ENCODE assay signal across 12 cellular contexts in genomic region chr2:200199576-200200263, GRCh38.
DNase-seq lines count a peak whose midpoint lies in the region; ATAC-seq and TF ChIP-seq lines count a peak whose summit lies in the region.
"Had no signal": no experiment of that assay in that cellular context is flagged by ENCODE, and none has a peak within 500 bp of the region (broad histone marks: within the 10 kb centered on the region; RNA-seq: fewer than 3 reads in every experiment).

No MANE protein-coding gene starts in this region.

- H3K27ac Mint-ChIP-seq in dendritic cell treated with granulocyte-macrophage colony-stimulating factor and Interleukin-4, amounts not matched to agents 40 ng/mL and 50 ng/mL, for 4 days = peak overlapping the region; percentile 68
- H3K27ac Mint-ChIP-seq in T-helper 17 cell = no peak overlapping the region

- peaks cover 7% of the 10 kb centered on the region for H3K36me3 Mint-ChIP-seq in dendritic cell treated with granulocyte-macrophage colony-stimulating factor and Interleukin-4, amounts not matched to agents 40 ng/mL and 50 ng/mL, for 4 days (ENCODE audit: low read depth)
- peaks cover 5% of the 10 kb centered on the region for H3K36me3 Mint-ChIP-seq in T-helper 17 cell (ENCODE audit: low read depth)
- H3K36me3 Mint-ChIP-seq: CD8-positive, alpha-beta memory T cell had no signal

- intact Hi-C loops in dendritic cell treated with granulocyte-macrophage colony-stimulating factor and Interleukin-4, amounts not matched to agents 40 ng/mL and 50 ng/mL, for 4 days (cut with micrococcal nuclease) = loop anchor here (5.0 kb wide), 1 partner anchor 37 kb away; no protein-coding TSS in a partner anchor

- H3K36me3 ChIP-seq in BE2C = no peaks in the 10 kb centered on the region

- TF ChIP-seq CTCF in BE2C (IDR thresholded peaks at IDR 0.05; ENCODE audit: low read depth, low read length) = peak; percentile 51
- TF ChIP-seq CTCF in GM12872 (IDR thresholded peaks at IDR 0.05; ENCODE audit: insufficient read depth, low read depth, low read length) = peak; percentile 31; the same call in 1 of the 3 replicates
- TF ChIP-seq CTCF in NB4 (IDR thresholded peaks at IDR 0.05; ENCODE audit: low read depth, low read length) = peak; percentile 12

- no peaks in the 10 kb centered on the region for H3K27me3 Mint-ChIP-seq in dendritic cell treated with granulocyte-macrophage colony-stimulating factor and Interleukin-4, amounts not matched to agents 40 ng/mL and 50 ng/mL, for 4 days
- peaks cover 28% of the 10 kb centered on the region for H3K27me3 Mint-ChIP-seq in T-helper 17 cell

- peaks cover 3% of the 10 kb centered on the region; the same call in 1 of the 2 replicates for H3K9me3 ChIP-seq in BE2C
- H3K9me3 ChIP-seq in T-helper 17 cell (ENCODE audit: control insufficient read depth, low read length, poor library complexity, severe bottlenecking) = no peaks in the 10 kb centered on the region

- H3K4me1 Mint-ChIP-seq in dendritic cell treated with granulocyte-macrophage colony-stimulating factor and Interleukin-4, amounts not matched to agents 40 ng/mL and 50 ng/mL, for 4 days (ENCODE audit: low read depth) = peaks cover 51% of the 10 kb centered on the region
- no peaks in the 10 kb centered on the region for H3K4me1 Mint-ChIP-seq in T-helper 17 cell
- H3K4me1 Mint-ChIP-seq: CD8-positive, alpha-beta memory T cell had no signal

- H3K9me3 Mint-ChIP-seq in dendritic cell treated with granulocyte-macrophage colony-stimulating factor and Interleukin-4, amounts not matched to agents 40 ng/mL and 50 ng/mL, for 4 days = peaks cover 11% of the 10 kb centered on the region

- no peak overlapping the region for H3K4me3 ChIP-seq in BE2C (ENCODE audit: low read depth, low read length)
- H3K4me3 ChIP-seq in NB4 (ENCODE audit: low read depth, low read length) = no peak overlapping the region

- H3K4me3 Mint-ChIP-seq in dendritic cell treated with granulocyte-macrophage colony-stimulating factor and Interleukin-4, amounts not matched to agents 40 ng/mL and 50 ng/mL, for 4 days = no peak overlapping the region
- no peak overlapping the region for H3K4me3 Mint-ChIP-seq in T-helper 17 cell
- H3K4me3 Mint-ChIP-seq: CD8-positive, alpha-beta memory T cell had no signal

- no peak for TF ChIP-seq POLR2A in NB4 (IDR thresholded peaks at IDR 0.05; ENCODE audit: extremely low read depth, insufficient read length)

- DNase-seq in BE2C (peak; percentile 72), NB4 (ENCODE audit: low read depth) (peak; percentile 33), GF-D8 (lab: John Stamatoyannopoulos, UW) (no peak), T-helper 17 cell (no peak), NCI-H774 (lab: John Stamatoyannopoulos, UW) (no peak), NCI-H2107 treated with DMSO at 0.1 percent for 48 hours (lab: John Stamatoyannopoulos, UW; ENCODE audit: unreplicated experiment) (no peak)
- DNase-seq: caudate nucleus; CD8-positive, alpha-beta memory T cell; MM.1S; occipital lobe had no signal

- no peaks in the 10 kb centered on the region for H3K27me3 ChIP-seq in BE2C

- H3K4me1 ChIP-seq in BE2C = peaks cover 15% of the 10 kb centered on the region

- no peak for ATAC-seq in T-helper 17 cell

Comparison
In these comparisons a context has a peak if more than half of its experiments do, and no peak if none do; other contexts are left out.
1. DNase-seq: peak in BE2C (single experiment) and NB4 (single experiment); none in GF-D8 (single experiment), T-helper 17 cell (0 of 3), NCI-H774 (single experiment) and NCI-H2107 treated with DMSO at 0.1 percent for 48 hours (single experiment).
2. Peak in every context shown above with its lines, with median percentiles within 50 percentile points of each other: CTCF ChIP-seq.